8 cellular contexts compared by ENCODE assay signal in the genomic region with DNA sequence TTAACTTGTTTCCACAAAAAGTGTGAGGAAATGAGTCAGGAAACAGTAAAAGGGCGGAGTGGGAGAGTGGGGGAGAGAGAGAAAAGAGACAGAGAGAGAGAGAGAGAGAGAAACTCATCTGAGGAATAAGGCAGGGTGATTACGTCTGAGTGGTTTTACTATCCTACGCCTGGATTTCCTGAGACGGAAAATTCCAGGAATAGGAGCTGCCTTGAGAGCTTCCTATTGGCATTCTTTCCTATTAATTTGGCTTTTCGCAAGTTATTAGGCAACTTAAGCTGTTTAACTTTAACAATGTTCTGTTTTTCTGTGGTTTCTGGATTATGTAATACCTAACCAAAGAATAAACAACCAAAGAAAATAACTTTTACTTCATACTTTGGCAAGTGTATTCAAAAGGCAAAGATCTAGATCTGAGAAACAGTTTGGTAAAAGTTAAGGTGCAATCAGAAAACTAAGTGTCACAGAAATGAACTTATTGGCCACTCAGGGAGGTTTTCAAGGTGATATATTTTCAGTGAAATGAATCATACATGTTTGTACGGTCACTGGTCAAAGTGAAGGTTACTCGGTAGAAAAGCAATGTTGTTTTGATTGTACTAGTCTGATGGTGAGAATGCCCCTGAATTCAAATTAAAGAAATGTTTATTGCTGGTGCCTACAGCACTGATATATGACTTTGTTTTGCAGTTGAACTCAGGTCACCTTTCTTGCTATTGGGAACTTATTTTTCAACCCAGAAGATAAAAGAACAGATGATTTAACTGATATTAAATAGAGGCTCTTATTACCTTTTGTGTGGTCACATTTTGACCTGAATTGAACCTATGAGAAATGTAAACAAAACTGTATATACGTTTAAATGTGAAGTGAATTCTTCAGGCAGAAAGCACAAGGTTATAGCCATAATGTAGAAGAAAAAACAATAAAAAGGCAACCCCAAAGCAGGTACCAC. TPM values are rescaled to one million over a fixed set of nuclear protein-coding genes. Genes with fewer than 3 reads are reported as not detected.
DNase-seq lines count a peak whose midpoint lies in the region; ATAC-seq, FAIRE-seq and TF ChIP-seq lines count a peak whose summit lies in the region.

No MANE protein-coding gene starts in this region.

- POLR2A ChIA-PET in H1 (lab: Charles Lee; ENCODE audit: partially characterized antibody) = no interaction called here

- H4K8ac ChIP-seq in H1 (ENCODE audit: extremely low read depth, insufficient read depth, low read length) = no peak overlapping the region

- no peaks in the 10 kb centered on the region for H3K79me2 ChIP-seq in H1 (ENCODE audit: control insufficient read depth in 1 of 2, insufficient read depth in 2 of 2, low read length in 2 of 2)

- no peak overlapping the region for H4K5ac ChIP-seq in H1 (ENCODE audit: insufficient read length, low read depth, low read length)

- DNase-seq in SK-N-MC (ENCODE audit: low read depth, low spot score) (peak; percentile 62), H1 (ENCODE audit: low read depth in 1 of 2, low spot score in 2 of 2) (no peak), HuH-7.5 (ENCODE audit: low spot score) (no peak), NCI-H1105 (lab: John Stamatoyannopoulos, UW) (no peak)
- peak; percentile 77 for DNase-seq in natural killer cell treated with Interleukin-12 subunit alpha and Interleukin-12 subunit beta and Interleukin-15 and Interleukin-18, amount 100 ng/mL, for 72 hours (ENCODE audit: low spot score)

- no peaks in the 10 kb centered on the region for H3K79me1 ChIP-seq in H1 (ENCODE audit: low read depth, low read length)

- peak overlapping the region; percentile 87 for H3K4me3 Mint-ChIP-seq in natural killer cell treated with Interleukin-12 subunit alpha and Interleukin-12 subunit beta and Interleukin-15 and Interleukin-18, amount 100 ng/mL, for 72 hours

- H3K9me3 ChIP-seq in SK-N-MC (ENCODE audit: low read depth, low read length) (no peaks in the 10 kb centered on the region), H1 (ENCODE audit: insufficient read depth in 2 of 2, low read depth in 1 of 2, low read length in 1 of 2) (no peaks in the 10 kb centered on the region)

- H3K18ac ChIP-seq in H1 (ENCODE audit: extremely low read depth, low read length) = no peak overlapping the region

- H2BK12ac ChIP-seq in H1 (ENCODE audit: low read depth, low read length) = no peak overlapping the region

- H3K23me2 ChIP-seq in H1 (ENCODE audit: low read depth, low read length) = no peaks in the 10 kb centered on the region

- H3K4me1 Mint-ChIP-seq in natural killer cell treated with Interleukin-12 subunit alpha and Interleukin-12 subunit beta and Interleukin-15 and Interleukin-18, amount 100 ng/mL, for 72 hours (ENCODE audit: low read depth in 2 of 2) = peaks cover 34 to 38% of the 10 kb centered on the region in 2 donors

- H3K9ac ChIP-seq in SK-N-MC (ENCODE audit: insufficient read length) (peak overlapping the region; percentile 61), H1 (replicated peaks in 1 of 4; ENCODE audit: extremely low read depth in 1 of 4, low read depth in 3 of 4, low read length in 3 of 4) (no peak overlapping the region)

- H3K14ac ChIP-seq in H1 (ENCODE audit: insufficient read length) = no peak overlapping the region

- CTCF ChIA-PET in H1 (lab: Charles Lee; ENCODE audit: partially characterized antibody) = interaction anchor here (0.7 to 1.7 kb wide), 3 partner anchors 9 to 949 kb away, joined by 3 to 7 read pairs (median 3); no protein-coding TSS in a partner anchor

- TF ChIP-seq RAD21 in H1 (IDR thresholded peaks at IDR 0.05 in 1 of 2, conservative IDR thresholded peaks at IDR 0.05 in 1 of 2; ENCODE audit: low read depth in 2 of 2, low read length in 2 of 2) = no peak

- H4K91ac ChIP-seq in H1 (replicated peaks; ENCODE audit: insufficient read length, low read length) = no peak overlapping the region

- no peak overlapping the region for H2BK5ac ChIP-seq in H1 (ENCODE audit: low read depth, low read length)

- TF ChIP-seq EP300 in H1 (IDR thresholded peaks at IDR 0.05; ENCODE audit: borderline replicate concordance in 1 of 2, low read depth in 2 of 2, low read length in 2 of 2) = no peak

- H2BK120ac ChIP-seq in H1 (replicated peaks; ENCODE audit: low read depth, low read length) = no peak overlapping the region

- H3K9me3 Mint-ChIP-seq in natural killer cell treated with Interleukin-12 subunit alpha and Interleukin-12 subunit beta and Interleukin-15 and Interleukin-18, amount 100 ng/mL, for 72 hours = peaks cover 2% of the 10 kb centered on the region

- H2AFZ ChIP-seq in H1 (ENCODE audit: low read length) = peak overlapping the region; percentile 64; the same call in 1 of the 2 replicates

- H4K20me1 ChIP-seq in H1 (replicated peaks in 1 of 2; ENCODE audit: control insufficient read depth in 1 of 2, insufficient read depth in 2 of 2, low read length in 2 of 2) = peaks cover 0 to 2% of the 10 kb centered on the region in 2 experiments

- TF ChIP-seq POLR2A in H1 (IDR thresholded peaks at IDR 0.05; ENCODE audit: control extremely low read depth in 1 of 2, low read depth in 2 of 2, low read length in 2 of 2) = no peak

- no peak overlapping the region for H3K4me2 ChIP-seq in H1 (ENCODE audit: insufficient read depth in 1 of 2, low read depth in 2 of 2, low read length in 2 of 2)

- H3K36me3 Mint-ChIP-seq in natural killer cell treated with Interleukin-12 subunit alpha and Interleukin-12 subunit beta and Interleukin-15 and Interleukin-18, amount 100 ng/mL, for 72 hours = no peaks in the 10 kb centered on the region

- no peak overlapping the region for H3K56ac ChIP-seq in H1 (replicated peaks; ENCODE audit: insufficient read length, low read depth, low read length)

- no peak for FAIRE-seq in H1 (lab: Jason Lieb, UNC)

- peak overlapping the region; percentile 99 to 100 for H3K27ac Mint-ChIP-seq in natural killer cell treated with Interleukin-12 subunit alpha and Interleukin-12 subunit beta and Interleukin-15 and Interleukin-18, amount 100 ng/mL, for 72 hours

- no peak overlapping the region for H2BK20ac ChIP-seq in H1 (ENCODE audit: low read length)

- no peak for TF ChIP-seq CTCF in H1 (IDR thresholded peaks at IDR 0.05; ENCODE audit: control extremely low read depth in 1 of 3, insufficient read depth in 1 of 3, low read depth in 1 of 3, low read length in 3 of 3)

- H3K27me3 Mint-ChIP-seq in natural killer cell treated with Interleukin-12 subunit alpha and Interleukin-12 subunit beta and Interleukin-15 and Interleukin-18, amount 100 ng/mL, for 72 hours = no peaks in the 10 kb centered on the region

- H3K36me3 ChIP-seq in SK-N-MC (ENCODE audit: insufficient read depth, low read length) (no peaks in the 10 kb centered on the region), H1 (ENCODE audit: control insufficient read depth in 2 of 4, insufficient read depth in 4 of 4, low read length in 3 of 4) (no peaks in the 10 kb centered on the region)

- H3K27ac ChIP-seq in SK-N-MC (peak overlapping the region; percentile 39; the same call in 1 of the 2 replicates), H1 (ENCODE audit: low read depth, low read length) (no peak overlapping the region)

- H3K4me1 ChIP-seq in H1 (replicated peaks in 1 of 4; ENCODE audit: control insufficient read depth in 3 of 4, insufficient read depth in 4 of 4, low read length in 3 of 4) = no peaks in the 10 kb centered on the region

- no peak overlapping the region for H3K4ac ChIP-seq in H1 (replicated peaks; ENCODE audit: insufficient read length, low read depth, low read length)

- WGBS in H1 (ENCODE audit: extremely low coverage in 1 of 2, insufficient coverage in 1 of 2, insufficient read length in 1 of 2, insufficient replicate concordance in 2 of 2, low coverage in 1 of 2, low lambda C conversion rate in 2 of 2, missing lambda C conversion rate in 1 of 2), 2 experiments = 75% methylated on average over 8 of the region's 8 CpGs; no CpG with 5 or more reads in 1 of the 2 experiments

- H3K27me3 ChIP-seq in H1 (replicated peaks in 1 of 4; ENCODE audit: control insufficient read depth in 3 of 4, extremely low read depth in 1 of 4, insufficient read depth in 3 of 4, low read length in 3 of 4) = no peaks in the 10 kb centered on the region

- no peak overlapping the region for H3K23ac ChIP-seq in H1 (ENCODE audit: insufficient read length)

- H2BK15ac ChIP-seq in H1 (ENCODE audit: low read length) = no peak overlapping the region

- no peak overlapping the region for H2AK5ac ChIP-seq in H1 (ENCODE audit: low read depth, low read length)

- ATAC-seq in GM18858 (IDR thresholded peaks at IDR 0.05; ENCODE audit: unreplicated experiment) (peak; percentile 64), HG03045 (IDR thresholded peaks at IDR 0.05; ENCODE audit: unreplicated experiment) (peak; percentile 62), HG03521 (IDR thresholded peaks at IDR 0.05; ENCODE audit: unreplicated experiment) (no peak)
- ATAC-seq in natural killer cell treated with Interleukin-12 subunit alpha and Interleukin-12 subunit beta and Interleukin-15 and Interleukin-18, amount 100 ng/mL, for 72 hours = peak; percentile 76 to 90

- H3K4me3 ChIP-seq in SK-N-MC (peak overlapping the region; percentile 53), H1 (ENCODE audit: extremely low read depth in 1 of 4, insufficient read depth in 2 of 4, low read depth in 3 of 4, low read length in 4 of 4) (no peak overlapping the region)

TF ChIP-seq in H1, 55 proteins besides CTCF, POLR2A, EP300 and RAD21 (continues in another document):
- TF ChIP-seq CREB1 (IDR thresholded peaks at IDR 0.05) = no peak
- no peak for TF ChIP-seq POU5F1 (IDR thresholded peaks at IDR 0.05; ENCODE audit: low read depth, low read length)
- TF ChIP-seq ASH2L (IDR thresholded peaks at IDR 0.05; ENCODE audit: low read length) = no peak
- no peak for TF ChIP-seq SUZ12 (IDR thresholded peaks at IDR 0.05; ENCODE audit: low read length)
- no peak for TF ChIP-seq HDAC6 (IDR thresholded peaks at IDR 0.05; ENCODE audit: low read depth, low read length)
- no peak for TF ChIP-seq ZNF274 (IDR thresholded peaks at IDR 0.05; ENCODE audit: borderline replicate concordance, extremely low read depth, low read length)
- no peak for TF ChIP-seq FOSL1 (IDR thresholded peaks at IDR 0.05; ENCODE audit: insufficient read depth, low read depth, low read length)
- TF ChIP-seq CTBP2 (IDR thresholded peaks at IDR 0.05; ENCODE audit: borderline replicate concordance, insufficient read depth, insufficient read length, low read length) = no peak

RNA-seq across cellular contexts. Expression of a gene that starts 39.9 kb away (rescaled TPM):
- not detected in 2 replicates for total RNA-seq in H1 (2021; fragmentation: NEBNext Ultra II Directional; extraction: Animal tissue kit (Norgen Biotek cat#: 25700))
- polyA plus RNA-seq in H1 (2011; rRNA removed) = 0.06 TPM in 1 of 2 replicates, not detected in the other
- 0.18 TPM for polyA plus RNA-seq in H1 (2011; cell fraction: cytosol; rRNA removed)
- polyA plus RNA-seq in H1 (2011; cell fraction: nucleus; rRNA removed) = not detected
- 0.12 to 0.23 TPM in 2 of 4 replicates, not detected in the others for polyA plus RNA-seq in H1 (2012, experiment 1 of 2)
- not detected for polyA plus RNA-seq in H1 (2012, experiment 2 of 2)
- 0.26 TPM for polyA plus RNA-seq in H1 (2013, experiment 1 of 2)
- 0.44 TPM for polyA plus RNA-seq in H1 (2013, experiment 2 of 2)
- not detected in 2 replicates for polyA minus RNA-seq in H1 (2011; rRNA and poly(A)+ RNA removed)
- not detected for polyA minus RNA-seq in H1 (2011; cell fraction: cytosol; rRNA and poly(A)+ RNA removed)
- polyA minus RNA-seq in H1 (2011; cell fraction: nucleus; rRNA and poly(A)+ RNA removed) = not detected
- total RNA-seq in natural killer cell treated with Interleukin-12 subunit alpha and Interleukin-12 subunit beta and Interleukin-15 and Interleukin-18, amount 100 ng/mL, for 72 hours = 100 to 1,000 TPM; 111 to 321 TPM

Comparison
In these comparisons a context has a peak if more than half of its experiments do, and no peak if none do; other contexts are left out.
1. DNase-seq: peak in SK-N-MC (single experiment) and natural killer cell treated with Interleukin-12 subunit alpha and Interleukin-12 subunit beta and Interleukin-15 and Interleukin-18, amount 100 ng/mL, for 72 hours (single experiment); none in H1 (0 of 2), HuH-7.5 (single experiment) and NCI-H1105 (single experiment).
2. RNA of a gene that starts 39.9 kb away (total RNA-seq): 111 to 321 TPM in natural killer cell treated with Interleukin-12 subunit alpha and Interleukin-12 subunit beta and Interleukin-15 and Interleukin-18, amount 100 ng/mL, for 72 hours; not detected in H1; every median in the first group is over 10 times any median in the second.